ENCODE assay signal across 8 cellular contexts in the genomic region with DNA sequence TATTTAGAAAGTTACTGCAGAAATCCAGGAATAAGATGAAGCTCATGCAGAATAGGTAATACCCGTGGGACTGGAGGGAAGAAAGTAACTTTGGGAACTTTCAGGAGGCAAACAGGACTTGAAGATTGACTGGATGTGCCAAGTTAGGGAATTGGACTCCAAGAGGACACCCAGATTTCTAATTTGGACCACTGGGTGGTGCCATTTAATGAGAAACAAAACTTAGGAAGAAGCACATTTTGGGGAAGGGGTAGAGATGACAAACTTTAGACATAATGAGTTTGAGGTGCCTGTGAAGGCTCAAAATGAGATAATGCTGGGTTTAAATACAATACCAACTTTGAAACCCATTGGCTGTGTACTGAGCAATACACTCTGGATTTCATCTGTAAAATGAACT. TPM values are rescaled to one million over a fixed set of nuclear protein-coding genes. Genes with fewer than 3 reads are reported as not detected.
DNase-seq lines count a peak whose midpoint lies in the region; ATAC-seq and TF ChIP-seq lines count a peak whose summit lies in the region.

No MANE protein-coding gene starts in this region.

- no peak overlapping the region for H3K4me2 ChIP-seq in DOHH2 (ENCODE audit: low read length)
- H3K4me2 ChIP-seq in PC-3 (ENCODE audit: low read length), result no peak overlapping the region

- peak; percentile 49 for TF ChIP-seq CTCF in DOHH2 (IDR thresholded peaks at IDR 0.05; ENCODE audit: low read depth, low read length, poor library complexity, severe bottlenecking)
- TF ChIP-seq CTCF in PC-3 (conservative IDR thresholded peaks at IDR 0.05; ENCODE audit: low read depth, low read length), result peak; percentile 74
- peak; percentile 49 for TF ChIP-seq CTCF in fibroblast of mammary gland (conservative IDR thresholded peaks at IDR 0.05; ENCODE audit: control insufficient read depth, insufficient read depth, low read depth, low read length)

- H3F3A ChIP-seq in DOHH2 (ENCODE audit: control insufficient read depth, insufficient read depth) (peaks cover 4% of the 10 kb centered on the region; the same call in 1 of the 2 replicates), PC-3 (ENCODE audit: low read length, unreplicated experiment) (no peaks in the 10 kb centered on the region)

- H4K20me1 ChIP-seq in DOHH2 (ENCODE audit: control insufficient read depth, insufficient read depth, low read depth, low read length) (no peaks in the 10 kb centered on the region), PC-3 (ENCODE audit: low read length) (no peaks in the 10 kb centered on the region)

- H3K4me1 ChIP-seq in DOHH2 (ENCODE audit: control insufficient read depth, low read length), result peaks cover 51% of the 10 kb centered on the region
- H3K4me1 ChIP-seq in PC-3 (ENCODE audit: insufficient read depth, low read length), result peaks cover 32% of the 10 kb centered on the region

- H3K36me3 ChIP-seq in DOHH2 (ENCODE audit: control insufficient read depth, low read length) (peaks cover 3% of the 10 kb centered on the region), PC-3 (ENCODE audit: low read depth, low read length) (no peaks in the 10 kb centered on the region)

- H3K9me2 ChIP-seq in DOHH2 (replicated peaks; ENCODE audit: control insufficient read depth, low read length) (no peaks in the 10 kb centered on the region), PC-3 (replicated peaks; ENCODE audit: low read length) (no peaks in the 10 kb centered on the region)

- in situ Hi-C loops in ACHN (cut with HindIII; ENCODE audit: low pct_ligation_motif_present, low pct_unique_long_range_greater_than_20kb, low sequenced_read_pairs), result no loop called here

- no TSS peak for BruUV-seq in PC-3 (replicated peaks; lab: Mats Ljungman, UMichigan)

- POLR2A ChIA-PET in PC-3 (lab: Charles Lee; ENCODE audit: unreplicated experiment), result no interaction called here

- no peak overlapping the region for H3K9ac ChIP-seq in PC-3 (ENCODE audit: low read length)

- H3K9me3 ChIP-seq in DOHH2 (ENCODE audit: control insufficient read depth, insufficient read depth, low read length) (no peaks in the 10 kb centered on the region), PC-3 (ENCODE audit: low read length) (no peaks in the 10 kb centered on the region)

- H3K27me3 ChIP-seq in DOHH2 (ENCODE audit: control insufficient read depth, low read length), result no peaks in the 10 kb centered on the region
- H3K27me3 ChIP-seq in PC-3 (ENCODE audit: low read length), result no peaks in the 10 kb centered on the region

- H3K4me3 ChIP-seq in DOHH2 (ENCODE audit: low read length) (no peak overlapping the region), PC-3 (ENCODE audit: low read length) (no peak overlapping the region), fibroblast of mammary gland (ENCODE audit: control insufficient read depth, low read depth, low read length) (no peak overlapping the region)

- ATAC-seq in PC-3 (no peak), GM18858 (IDR thresholded peaks at IDR 0.05; ENCODE audit: unreplicated experiment) (no peak), GM19324 (IDR thresholded peaks at IDR 0.05; ENCODE audit: low FRiP score, unreplicated experiment) (no peak), HG03460 (IDR thresholded peaks at IDR 0.05; ENCODE audit: unreplicated experiment) (no peak)

- H3K27ac ChIP-seq in DOHH2 (ENCODE audit: low read depth, low read length) (no peak overlapping the region), PC-3 (ENCODE audit: low read length) (no peak overlapping the region)

- CTCF ChIA-PET in PC-3 (lab: Charles Lee), result interaction anchor here (0.6 kb wide), 1 partner anchor 612 kb away, joined by 3 read pairs; no protein-coding TSS in a partner anchor

- intact Hi-C loops in PC-3 (cut with micrococcal nuclease), result loop anchor here (10.0 kb wide), 1 partner anchor 564 kb away; a partner anchor contains a TSS

- DNase-seq in ACHN (peak; percentile 24), PC-3 (peak; percentile 57), fibroblast of mammary gland (ENCODE audit: low read depth) (peak; percentile 72), occipital lobe (lab: John Stamatoyannopoulos, UW) (no peak)

- H3K79me2 ChIP-seq in DOHH2 (ENCODE audit: control insufficient read depth, low read length), result peaks cover 16% of the 10 kb centered on the region
- H3K79me2 ChIP-seq in PC-3 (ENCODE audit: low read length), result peaks cover 16% of the 10 kb centered on the region

- H2AFZ ChIP-seq in PC-3 (ENCODE audit: low read length), result no peak overlapping the region

RNA-seq across cellular contexts. Expression of a gene that starts 3.3 kb away (rescaled TPM):
- total RNA-seq in PC-3 (2014; rRNA removed) (76.9 and 85.4 TPM in 2 replicates), occipital lobe (21.4 TPM)

RNA-seq across cellular contexts. Expression of a gene that starts 14.4 kb away (rescaled TPM):
- total RNA-seq in PC-3 (2014; rRNA removed), result 21.8 and 22.9 TPM in 2 replicates
- 25.4 TPM for total RNA-seq in occipital lobe

RNA-seq across cellular contexts. Expression of a gene that starts 18.2 kb away (rescaled TPM):
- 0.52 TPM in 1 of 2 replicates, not detected in the other for total RNA-seq in PC-3 (2014; rRNA removed)
- 0.62 TPM for total RNA-seq in occipital lobe

RNA-seq across cellular contexts. Expression of a gene that starts 21.3 kb away (rescaled TPM):
- total RNA-seq in PC-3 (2014; rRNA removed) (20.6 and 24.4 TPM in 2 replicates), occipital lobe (10.6 TPM)

RNA-seq across cellular contexts. Expression of a gene that starts 21.5 kb away (rescaled TPM):
- total RNA-seq in PC-3 (2014; rRNA removed) (168 TPM in 2 replicates), occipital lobe (85.2 TPM)
